ENCODE assay signal across 10 cellular contexts in genomic region chr19:34269081-34269480, GRCh38. TPM values are rescaled to one million over a fixed set of nuclear protein-coding genes. Genes with fewer than 3 reads are reported as not detected.
A peak's percentile ranks its signal among the peaks of the same experiment; 100 is the strongest.
DNase-seq lines count a peak whose midpoint lies in the region; ATAC-seq and TF ChIP-seq lines count a peak whose summit lies in the region.
"Had no signal": no experiment of that assay in that cellular context is flagged by ENCODE, and none has a peak within 500 bp of the region (broad histone marks: within the 10 kb centered on the region; RNA-seq: fewer than 3 reads in every experiment).

No MANE protein-coding gene starts in this region.

- H3K27ac ChIP-seq in HEK293 (ENCODE audit: extremely low read depth, low read depth, low read length) (peak overlapping the region; percentile 88), VCaP (peak overlapping the region; percentile 68)
- H3K27ac ChIP-seq: foreskin keratinocyte had no signal

- TF ChIP-seq CTCF in HEK293 (tag by site-specific recombination; IDR thresholded peaks at IDR 0.05) (no peak), VCaP (conservative IDR thresholded peaks at IDR 0.05) (no peak), progenitor cell of endocrine pancreas (IDR thresholded peaks at IDR 0.05; ENCODE audit: unreplicated experiment) (no peak), GM10248 (IDR thresholded peaks at IDR 0.05; ENCODE audit: control extremely low read depth, extremely low read depth, low read depth, missing control alignments) (no peak)

- H3K27ac Mint-ChIP-seq in immature natural killer cell (peak overlapping the region in 5 of 6 donors; percentile 68 to 93 (median 75)), progenitor cell of endocrine pancreas (no peak overlapping the region)
- H3K27ac Mint-ChIP-seq in stimulated activated memory B cell treated with anti-CD40 and anti-IgM and Interleukin-4, amounts not matched to agents 10 μg/mL and 1 μg/mL and 100 μg/mL, for 72 hours = peak overlapping the region; percentile 92

- H3K9me3 ChIP-seq in HEK293 (ENCODE audit: control insufficient read depth, insufficient read depth, low read depth, low read length) = no peaks in the 10 kb centered on the region

- POLR2A ChIA-PET in HEK293 (lab: Yijun Ruan, JAX) (interaction anchor here (0.7 to 1.6 kb wide), 5 partner anchors 9 to 29 kb away, joined by 3 to 4 read pairs (median 4); no protein-coding TSS in a partner anchor), GM10248 (lab: Yijun Ruan, JAX) (no interaction called here)

- no peaks in the 10 kb centered on the region for H3K9me3 Mint-ChIP-seq in immature natural killer cell
- H3K9me3 Mint-ChIP-seq in stimulated activated memory B cell treated with anti-CD40 and anti-IgM and Interleukin-4, amounts not matched to agents 10 μg/mL and 1 μg/mL and 100 μg/mL, for 72 hours = no peaks in the 10 kb centered on the region
- no peaks in the 10 kb centered on the region for H3K9me3 Mint-ChIP-seq in progenitor cell of endocrine pancreas (ENCODE audit: low read depth)

- ATAC-seq in stimulated activated memory B cell treated with anti-CD40 and anti-IgM and Interleukin-4, amounts not matched to agents 10 μg/mL and 1 μg/mL and 100 μg/mL, for 72 hours = no peak
- ATAC-seq: foreskin keratinocyte, HCT116 had no signal

- H3K4me1 ChIP-seq in HEK293 (ENCODE audit: control insufficient read depth, insufficient read depth, low read length) = peaks cover 40% of the 10 kb centered on the region

- H3K4me1 Mint-ChIP-seq in immature natural killer cell = peaks cover 37 to 54% of the 10 kb centered on the region in 2 donors
- peaks cover 78% of the 10 kb centered on the region for H3K4me1 Mint-ChIP-seq in stimulated activated memory B cell treated with anti-CD40 and anti-IgM and Interleukin-4, amounts not matched to agents 10 μg/mL and 1 μg/mL and 100 μg/mL, for 72 hours
- peaks cover 14% of the 10 kb centered on the region for H3K4me1 Mint-ChIP-seq in progenitor cell of endocrine pancreas (ENCODE audit: low read depth)

- peak overlapping the region in 3 of 5 donors; percentile 15 to 33 (median 24) for H3K4me3 Mint-ChIP-seq in immature natural killer cell
- H3K4me3 Mint-ChIP-seq in stimulated activated memory B cell treated with anti-CD40 and anti-IgM and Interleukin-4, amounts not matched to agents 10 μg/mL and 1 μg/mL and 100 μg/mL, for 72 hours = peak overlapping the region; percentile 43
- no peak overlapping the region for H3K4me3 Mint-ChIP-seq in progenitor cell of endocrine pancreas (ENCODE audit: low read depth)

- H3K36me3 Mint-ChIP-seq in immature natural killer cell (peaks cover 0 to 8% (median 0%) of the 10 kb centered on the region in 3 donors), progenitor cell of endocrine pancreas (ENCODE audit: insufficient read depth) (peaks cover 7% of the 10 kb centered on the region)
- H3K36me3 Mint-ChIP-seq in stimulated activated memory B cell treated with anti-CD40 and anti-IgM and Interleukin-4, amounts not matched to agents 10 μg/mL and 1 μg/mL and 100 μg/mL, for 72 hours = no peaks in the 10 kb centered on the region

- H3K27me3 Mint-ChIP-seq in immature natural killer cell (ENCODE audit: low read depth in 3 of 3) = peaks cover 0 to 5% (median 0%) of the 10 kb centered on the region in 3 donors
- no peaks in the 10 kb centered on the region for H3K27me3 Mint-ChIP-seq in stimulated activated memory B cell treated with anti-CD40 and anti-IgM and Interleukin-4, amounts not matched to agents 10 μg/mL and 1 μg/mL and 100 μg/mL, for 72 hours
- no peaks in the 10 kb centered on the region for H3K27me3 Mint-ChIP-seq in progenitor cell of endocrine pancreas

- peaks cover 3 to 15% of the 10 kb centered on the region in 2 experiments; a peak in 2 of 3 replicates for H3K36me3 ChIP-seq in HEK293 (ENCODE audit: control insufficient read depth in 2 of 2, insufficient read depth in 1 of 2, low read length in 2 of 2)

- no peak for DNase-seq in immature natural killer cell
- DNase-seq in stimulated activated naive CD4-positive, alpha-beta T cell treated with Interleukin-2 at 50 U/mL for 16 hours (lab: John Stamatoyannopoulos, UW) = no peak
- no peak for DNase-seq in progenitor cell of endocrine pancreas (ENCODE audit: low spot score, unreplicated experiment)
- DNase-seq in GM10248 (ENCODE audit: extremely low spot score) = no peak
- DNase-seq: foreskin keratinocyte, NCI-H446 had no signal

- no peak overlapping the region for H3K4me3 ChIP-seq in HEK293 (ENCODE audit: low read depth, low read length)

- CTCF ChIA-PET in HEK293 (lab: Yijun Ruan, JAX) (interaction anchor here (0.7 to 2.2 kb wide), 8 partner anchors 8 to 90 kb away, joined by 3 to 9 read pairs (median 4); no protein-coding TSS in a partner anchor), GM10248 (lab: Yijun Ruan, JAX) (interaction anchor here (0.7 kb wide), 1 partner anchor 10 kb away, joined by 3 read pairs; no protein-coding TSS in a partner anchor)

TF ChIP-seq in HEK293, 187 proteins besides CTCF, POLR2A, EP300 and RAD21:
- TF ChIP-seq ZSCAN16 (tag by site-specific recombination; IDR thresholded peaks at IDR 0.05) (peak; percentile 70; the same call in 1 of the 2 replicates), IKZF3 (tag by site-specific recombination; IDR thresholded peaks at IDR 0.05) (peak; percentile 36; the same call in 1 of the 2 replicates), ZBTB20 (tag by site-specific recombination; IDR thresholded peaks at IDR 0.05) (no peak)

RNA-seq across cellular contexts. Expression of gene GARRE1, which starts 14.7 kb away (rescaled TPM):
- 1 to 10 TPM in 2 of 3 donors, under 1 TPM in 1; 0.93 to 4.0 (median 2.7) TPM for polyA plus RNA-seq in immature natural killer cell
- 23.7 and 31.9 TPM in 2 replicates for total RNA-seq in progenitor cell of endocrine pancreas
